Comparison of ENCODE assay signal across 26 cellular contexts in the genomic region with DNA sequence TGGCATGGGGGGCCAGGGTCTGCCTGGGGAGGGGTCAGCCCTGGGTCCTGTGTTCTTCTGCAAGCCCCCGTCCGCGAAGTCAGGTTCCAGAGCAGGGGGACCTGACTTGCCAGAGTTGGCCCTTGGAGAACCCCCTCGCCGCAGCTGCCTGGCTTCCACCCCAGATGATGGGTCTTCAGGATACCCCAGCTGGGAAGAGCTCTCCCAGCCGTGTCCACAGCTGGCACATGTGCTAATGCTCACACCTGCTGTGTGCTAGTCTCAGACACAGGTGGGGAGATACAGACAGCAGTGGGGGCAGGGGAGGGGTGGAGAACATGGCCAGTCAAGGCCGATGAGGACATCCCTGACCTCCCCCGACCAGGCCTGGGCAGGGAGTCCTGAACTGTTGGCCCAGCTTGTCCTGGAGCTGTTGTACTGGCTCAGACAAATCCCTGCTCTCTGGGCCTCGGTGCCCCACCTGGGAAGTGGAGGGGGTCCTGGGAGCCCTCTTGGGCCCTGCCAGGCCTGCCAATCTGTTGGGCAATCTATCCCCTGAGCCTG. TPM values are rescaled to one million over a fixed set of nuclear protein-coding genes. Genes with fewer than 3 reads are reported as not detected.
"Had no signal": no experiment of that assay in that cellular context is flagged by ENCODE, and none has a peak within 500 bp of the region (broad histone marks: within the 10 kb centered on the region; RNA-seq: fewer than 3 reads in every experiment).

No MANE protein-coding gene starts in this region.

- H3K9me3 Mint-ChIP-seq: activated CD4-positive, alpha-beta memory T cell treated with anti-CD3 and anti-CD28 coated beads, Interleukin-2, amount 10 ng/mL, durations not matched to agents 7 days and 5 days; activated naive CD4-positive, alpha-beta T cell treated with anti-CD3 and anti-CD28 coated beads for 36 hours; activated T-helper 17 cell treated with anti-CD3 and anti-CD28 coated beads, Interleukin-2, amount 50 U/mL, for 72 hours had no signal

- H3K4me1 Mint-ChIP-seq: activated T-helper 17 cell treated with anti-CD3 and anti-CD28 coated beads, Interleukin-2, amount 50 U/mL, for 72 hours had no signal

- H3K36me3 Mint-ChIP-seq: activated naive CD8-positive, alpha-beta T cell had no signal

- DNase-seq: activated CD4-positive, alpha-beta memory T cell treated with anti-CD3 and anti-CD28 coated beads, Interleukin-2, amount 10 ng/mL, durations not matched to agents 7 days and 5 days; activated CD4-positive, alpha-beta T cell treated with anti-CD3 and anti-CD28 coated beads for 36 hours; activated CD4-positive, alpha-beta T cell treated with anti-CD3 and anti-CD28 coated beads, Interleukin-2, amount 50 U/mL, for 1 hour; activated CD4-positive, CD25-positive, alpha-beta regulatory T cell; activated gamma-delta T cell; activated naive CD4-positive, alpha-beta T cell treated with anti-CD3 and anti-CD28 coated beads for 36 hours; activated T-cell treated with anti-CD3 and anti-CD28 coated beads for 4 hours; activated T-cell treated with anti-CD3 and anti-CD28 coated beads, Interleukin-2, amount 50 U/mL, for 48 hours; cerebellar nuclear complex; Kasumi-1; KBM-7; MV-4-11; NCI-H1105; NCI-H1436; NCI-H1694 treated with DMSO at 0.1 percent for 48 hours; NCI-H2029 treated with DMSO at 0.1 percent for 48 hours; NCI-H446; NCI-H524; NCI-H748 treated with DMSO at 0.1 percent for 48 hours; PC-3; SHP77 treated with DMSO at 0.1 percent for 48 hours; T-helper 17 cell; T-helper 9 cell had no signal

- ATAC-seq: activated CD4-positive, alpha-beta T cell treated with anti-CD3 and anti-CD28 coated beads for 36 hours; activated T-helper 17 cell treated with anti-CD3 and anti-CD28 coated beads, Interleukin-2, amount 50 U/mL, for 72 hours; PC-3; T-helper 17 cell had no signal

- H3K4me3 Mint-ChIP-seq: activated CD4-positive, alpha-beta memory T cell treated with anti-CD3 and anti-CD28 coated beads, Interleukin-2, amount 10 ng/mL, durations not matched to agents 7 days and 5 days; activated CD4-positive, alpha-beta T cell treated with anti-CD3 and anti-CD28 coated beads for 36 hours; activated naive CD4-positive, alpha-beta T cell treated with anti-CD3 and anti-CD28 coated beads for 36 hours; activated naive CD8-positive, alpha-beta T cell; activated T-helper 17 cell treated with anti-CD3 and anti-CD28 coated beads, Interleukin-2, amount 50 U/mL, for 72 hours; T-helper 17 cell had no signal

- H3K27ac Mint-ChIP-seq: activated CD4-positive, alpha-beta memory T cell treated with anti-CD3 and anti-CD28 coated beads, Interleukin-2, amount 10 ng/mL, durations not matched to agents 7 days and 5 days; activated CD4-positive, alpha-beta T cell treated with anti-CD3 and anti-CD28 coated beads for 36 hours; activated naive CD4-positive, alpha-beta T cell treated with anti-CD3 and anti-CD28 coated beads for 36 hours; activated naive CD8-positive, alpha-beta T cell; activated T-helper 17 cell treated with anti-CD3 and anti-CD28 coated beads, Interleukin-2, amount 50 U/mL, for 72 hours; T-helper 17 cell had no signal

RNA-seq across cellular contexts. Expression of gene ADRA2C, which starts 3.5 kb away (rescaled TPM):
- total RNA-seq: activated CD4-positive, alpha-beta memory T cell treated with anti-CD3 and anti-CD28 coated beads, Interleukin-2, amount 10 ng/mL, durations not matched to agents 7 days and 5 days; activated CD4-positive, alpha-beta T cell treated with anti-CD3 and anti-CD28 coated beads for 36 hours; activated CD8-positive, alpha-beta memory T cell treated with anti-CD3 and anti-CD28 coated beads for 36 hours; activated naive CD4-positive, alpha-beta T cell treated with anti-CD3 and anti-CD28 coated beads for 36 hours; activated T-helper 17 cell treated with anti-CD3 and anti-CD28 coated beads, Interleukin-2, amount 50 U/mL, for 72 hours; PC-3; T-helper 17 cell had no signal
